Comparison of ENCODE assay signal across 16 cellular contexts in genomic region chr5:157371655-157372471, GRCh38.
DNase-seq lines count a peak whose midpoint lies in the region; ATAC-seq and TF ChIP-seq lines count a peak whose summit lies in the region.
"Had no signal": no experiment of that assay in that cellular context is flagged by ENCODE, and none has a peak within 500 bp of the region (broad histone marks: within the 10 kb centered on the region; RNA-seq: fewer than 3 reads in every experiment).

No MANE protein-coding gene starts in this region.

- peaks cover 10% of the 10 kb centered on the region for H3K4me1 ChIP-seq in IMR-90 (ENCODE audit: control insufficient read depth, insufficient read depth, low read length)
- H3K4me1 ChIP-seq in endodermal cell (ENCODE audit: control insufficient read depth, insufficient read depth, low read length): peaks cover 6% of the 10 kb centered on the region
- H3K4me1 ChIP-seq in osteoblast (ENCODE audit: insufficient read depth, low read length): peaks cover 29% of the 10 kb centered on the region
- H3K4me1 ChIP-seq in suprapubic skin: no peaks in the 10 kb centered on the region

- H2BK5ac ChIP-seq in IMR-90 (ENCODE audit: low read depth, low read length, poor library complexity, severe bottlenecking): peak overlapping the region; percentile 97

- H3K18ac ChIP-seq in IMR-90 (ENCODE audit: low read depth, low read length): peak overlapping the region; percentile 79; the same call in 1 of the 2 replicates

- H2AK9ac ChIP-seq in IMR-90 (replicated peaks; ENCODE audit: low read depth, low read length, poor library complexity): no peak overlapping the region

- TF ChIP-seq POLR2A in IMR-90 (IDR thresholded peaks at IDR 0.05; ENCODE audit: low read depth, low read length) (no peak), suprapubic skin (IDR thresholded peaks at IDR 0.05) (no peak)

- H3K36me3 Mint-ChIP-seq in endodermal cell (ENCODE audit: low read depth): no peaks in the 10 kb centered on the region

- in situ Hi-C loops in IMR-90 (cut with MboI; ENCODE audit: low sequenced_read_pairs): no loop called here

- H3K23ac ChIP-seq in IMR-90 (ENCODE audit: low read depth, low read length): peak overlapping the region; percentile 49; the same call in 1 of the 2 replicates

- no peaks in the 10 kb centered on the region for H4K20me1 ChIP-seq in IMR-90 (ENCODE audit: insufficient read depth, low read length)
- no peaks in the 10 kb centered on the region for H4K20me1 ChIP-seq in osteoblast (ENCODE audit: insufficient read depth, low read length)

- H3K27me3 Mint-ChIP-seq in endodermal cell (ENCODE audit: insufficient read depth): no peaks in the 10 kb centered on the region
- H3K27me3 Mint-ChIP-seq: central memory CD8-positive, alpha-beta T cell; naive thymus-derived CD4-positive, alpha-beta T cell; stimulated activated memory B cell treated with anti-CD40 and anti-IgM and Interleukin-4, amounts not matched to agents 10 μg/mL and 1 μg/mL and 100 μg/mL, for 72 hours had no signal

- no peak overlapping the region for H3K4me3 Mint-ChIP-seq in endodermal cell
- H3K4me3 Mint-ChIP-seq: central memory CD8-positive, alpha-beta T cell; naive thymus-derived CD4-positive, alpha-beta T cell; stimulated activated memory B cell treated with anti-CD40 and anti-IgM and Interleukin-4, amounts not matched to agents 10 μg/mL and 1 μg/mL and 100 μg/mL, for 72 hours had no signal

- peak overlapping the region; percentile 86 to 87 for H4K8ac ChIP-seq in IMR-90 (ENCODE audit: low read depth in 2 of 2, low read length in 2 of 2)

- POLR2A ChIA-PET in IMR-90 (lab: Charles Lee; ENCODE audit: unreplicated experiment): interaction anchor here (0.6 to 1.0 kb wide), 2 partner anchors 14 to 998 kb away, joined by 3 to 9 read pairs; no protein-coding TSS in a partner anchor

- no peaks in the 10 kb centered on the region for H3K9me3 ChIP-seq in IMR-90 (ENCODE audit: control insufficient read depth, insufficient read depth, low read length)
- H3K9me3 ChIP-seq in endodermal cell (ENCODE audit: control insufficient read depth, low read length): no peaks in the 10 kb centered on the region
- no peaks in the 10 kb centered on the region for H3K9me3 ChIP-seq in osteoblast (ENCODE audit: low read depth, low read length)
- no peaks in the 10 kb centered on the region for H3K9me3 ChIP-seq in suprapubic skin

- ATAC-seq in IMR-90 (ENCODE audit: low read depth): no peak
- ATAC-seq: naive thymus-derived CD4-positive, alpha-beta T cell; stimulated activated memory B cell treated with anti-CD40 and anti-IgM and Interleukin-4, amounts not matched to agents 10 μg/mL and 1 μg/mL and 100 μg/mL, for 72 hours had no signal

- DNase-seq in EH (ENCODE audit: low read depth) (peak; percentile 86), IMR-90 (peak; percentile 31), endodermal cell (peak; percentile 3), osteoblast (ENCODE audit: insufficient read length, low spot score, missing footprints) (peak; percentile 65), COLO668 (lab: John Stamatoyannopoulos, UW; ENCODE audit: unreplicated experiment) (no peak), suprapubic skin (ENCODE audit: low spot score in 2 of 2) (no peak), AML-193 (lab: John Stamatoyannopoulos, UW) (no peak)
- DNase-seq: activated CD4-positive, CD25-positive, alpha-beta regulatory T cell treated with anti-CD3 and anti-CD28 coated beads, Interleukin-2, amount 50 U/mL, for 72 hours; head of caudate nucleus; naive thymus-derived CD4-positive, alpha-beta T cell; NCI-H1436 treated with DMSO at 0.1 percent for 48 hours; NCI-H446 treated with DMSO at 0.1 percent for 48 hours; stimulated activated CD4-positive, alpha-beta T cell treated with anti-CD3 and anti-CD28 coated beads, Interleukin-4, amount 100 ng/mL, for 4 hours; SW 1271 had no signal

- no peaks in the 10 kb centered on the region for H3K79me2 ChIP-seq in osteoblast (ENCODE audit: insufficient read depth, low read length)

- intact Hi-C loops in IMR-90 (cut with micrococcal nuclease): loop anchor here (1.0 to 5.0 kb wide), 2 partner anchors 13 to 185 kb away; no protein-coding TSS in a partner anchor

- peak overlapping the region; percentile 97 for H2BK120ac ChIP-seq in IMR-90 (ENCODE audit: low read depth, low read length)

- peak overlapping the region; percentile 81; the same call in 1 of the 2 replicates for H2AK5ac ChIP-seq in IMR-90 (ENCODE audit: low read depth, low read length)

- H3K27ac Mint-ChIP-seq in endodermal cell: no peak overlapping the region
- H3K27ac Mint-ChIP-seq: stimulated activated memory B cell treated with anti-CD40 and anti-IgM and Interleukin-4, amounts not matched to agents 10 μg/mL and 1 μg/mL and 100 μg/mL, for 72 hours had no signal

- peak overlapping the region; percentile 92; the same call in 1 of the 2 replicates for H2BK20ac ChIP-seq in IMR-90 (ENCODE audit: low read depth, low read length)

- peak overlapping the region; percentile 85 for H3K56ac ChIP-seq in IMR-90 (ENCODE audit: extremely low read depth, insufficient read depth, low read length)

- no peaks in the 10 kb centered on the region for H3K9me3 Mint-ChIP-seq in endodermal cell
- H3K9me3 Mint-ChIP-seq: central memory CD8-positive, alpha-beta T cell; stimulated activated memory B cell treated with anti-CD40 and anti-IgM and Interleukin-4, amounts not matched to agents 10 μg/mL and 1 μg/mL and 100 μg/mL, for 72 hours had no signal

- H3K27me3 ChIP-seq in IMR-90 (ENCODE audit: control insufficient read depth, insufficient read depth, low read length) (no peaks in the 10 kb centered on the region), endodermal cell (ENCODE audit: control insufficient read depth, insufficient read depth, low read length, poor library complexity, severe bottlenecking) (no peaks in the 10 kb centered on the region), osteoblast (ENCODE audit: insufficient read depth, low read length) (no peaks in the 10 kb centered on the region), suprapubic skin (no peaks in the 10 kb centered on the region)

- peak overlapping the region; percentile 80; the same call in 1 of the 2 replicates for H3K14ac ChIP-seq in IMR-90 (replicated peaks; ENCODE audit: low read depth, low read length)

- peaks cover 9% of the 10 kb centered on the region; the same call in 1 of the 2 replicates for H3K9me1 ChIP-seq in IMR-90 (ENCODE audit: insufficient read depth, low read length)

- H3K9ac ChIP-seq in IMR-90 (ENCODE audit: low read depth, low read length): peak overlapping the region; percentile 50; the same call in 1 of the 2 replicates
- H3K9ac ChIP-seq in endodermal cell (ENCODE audit: extremely low read depth, low read length, poor library complexity, severe bottlenecking): no peak overlapping the region

- TF ChIP-seq RAD21 in IMR-90 (IDR thresholded peaks at IDR 0.05; ENCODE audit: low read length): no peak

- no CpG with 5 or more reads among the region's 5 CpGs for WGBS in IMR-90 (ENCODE audit: extremely low coverage in 2 of 2, insufficient read length in 1 of 2), 2 experiments
- 96 to 100% methylated on average over 1 to 5 of the region's 5 CpGs for WGBS in endodermal cell (ENCODE audit: insufficient coverage in 1 of 2, insufficient read length in 1 of 2), 2 experiments
- 75% methylated on average over 5 of the region's 5 CpGs for WGBS in suprapubic skin

- no peaks in the 10 kb centered on the region for H3K79me1 ChIP-seq in IMR-90 (ENCODE audit: low read depth in 1 of 2, low read length in 2 of 2)

- H3K4me2 ChIP-seq in IMR-90 (ENCODE audit: low read depth, low read length) (no peak overlapping the region; the same call in 1 of the 2 replicates), osteoblast (ENCODE audit: insufficient read depth, low read length) (peak overlapping the region; percentile 54)

- no TSS peak for BruUV-seq in IMR-90 (replicated peaks; lab: Mats Ljungman, UMichigan)

- TF ChIP-seq EP300 in suprapubic skin (IDR thresholded peaks at IDR 0.05): no peak

- H2AFZ ChIP-seq in IMR-90 (replicated peaks; ENCODE audit: low read length, poor library complexity) (no peak overlapping the region), osteoblast (ENCODE audit: low read length) (peak overlapping the region; percentile 54)

- peak overlapping the region; percentile 78; the same call in 1 of the 2 replicates for H4K5ac ChIP-seq in IMR-90 (ENCODE audit: low read depth, low read length)

- H4K91ac ChIP-seq in IMR-90 (ENCODE audit: insufficient read depth, low read depth, low read length): peak overlapping the region; percentile 99; the same call in 1 of the 2 replicates

- H3K27ac ChIP-seq in IMR-90 (ENCODE audit: insufficient read depth, low read length): no peak overlapping the region; the same call in 1 of the 2 replicates
- no peak overlapping the region for H3K27ac ChIP-seq in endodermal cell (ENCODE audit: low read depth, low read length)
- H3K27ac ChIP-seq in osteoblast (ENCODE audit: low read depth, low read length): peak overlapping the region; percentile 69
- H3K27ac ChIP-seq in suprapubic skin: no peak overlapping the region

- TF ChIP-seq CTCF in IMR-90 (conservative IDR thresholded peaks at IDR 0.05; ENCODE audit: low read depth, low read length) (no peak), endodermal cell (conservative IDR thresholded peaks at IDR 0.05) (no peak), osteoblast (IDR thresholded peaks at IDR 0.05; ENCODE audit: extremely low read depth, low read depth, low read length) (no peak), suprapubic skin (IDR thresholded peaks at IDR 0.05) (no peak)

- H3K36me3 ChIP-seq in IMR-90 (ENCODE audit: control insufficient read depth, insufficient read depth, low read length) (no peaks in the 10 kb centered on the region), endodermal cell (ENCODE audit: control insufficient read depth, insufficient read depth, low read length) (no peaks in the 10 kb centered on the region), osteoblast (ENCODE audit: insufficient read depth, low read length) (no peaks in the 10 kb centered on the region), suprapubic skin (no peaks in the 10 kb centered on the region)

- CTCF ChIA-PET in IMR-90 (lab: Yijun Ruan, JAX): interaction anchor here (0.9 to 1.5 kb wide), 3 partner anchors 60 to 372 kb away, joined by 3 to 6 read pairs (median 4); partner anchors contain the start of gene LSM11

- peak overlapping the region; percentile 93; the same call in 1 of the 2 replicates for H3K4ac ChIP-seq in IMR-90 (ENCODE audit: low read depth, low read length)

- peaks cover 10% of the 10 kb centered on the region for H3K4me1 Mint-ChIP-seq in endodermal cell

- peak overlapping the region; percentile 97; the same call in 1 of the 3 replicates for H2BK15ac ChIP-seq in IMR-90 (ENCODE audit: low read depth, low read length)

- dilution Hi-C loops in IMR-90 (cut with HindIII; ENCODE audit: low sequenced_read_pairs, unreplicated experiment): no loop called here

- H3K4me3 ChIP-seq in IMR-90 (ENCODE audit: insufficient read depth, low read depth, low read length): no peak overlapping the region
- no peak overlapping the region for H3K4me3 ChIP-seq in endodermal cell (ENCODE audit: low read length)
- no peak overlapping the region for H3K4me3 ChIP-seq in osteoblast (ENCODE audit: insufficient read depth, low read length)
- no peak overlapping the region for H3K4me3 ChIP-seq in suprapubic skin

Comparison
In these comparisons a context has a peak if more than half of its experiments do, and no peak if none do; other contexts are left out.
1. DNase-seq: peak in EH (single experiment), IMR-90 (single experiment), endodermal cell (single experiment) and osteoblast (single experiment); none in COLO668 (single experiment), suprapubic skin (0 of 2) and AML-193 (0 of 2).